16 cellular contexts compared by ENCODE assay signal in genomic region chr5:95526871-95527270, GRCh38. TPM values are rescaled to one million over a fixed set of nuclear protein-coding genes. Genes with fewer than 3 reads are reported as not detected.
DNase-seq lines count a peak whose midpoint lies in the region; ATAC-seq and TF ChIP-seq lines count a peak whose summit lies in the region.
"Had no signal": no experiment of that assay in that cellular context is flagged by ENCODE, and none has a peak within 500 bp of the region (broad histone marks: within the 10 kb centered on the region; RNA-seq: fewer than 3 reads in every experiment).

No MANE protein-coding gene starts in this region.

- no peak overlapping the region for H3K4me3 Mint-ChIP-seq in endodermal cell
- H3K4me3 Mint-ChIP-seq: CD4-positive, CD25-positive, alpha-beta regulatory T cell; GM23338; H9 had no signal

- no peak overlapping the region for H3K27ac Mint-ChIP-seq in endodermal cell
- H3K27ac Mint-ChIP-seq: GM23338, H9 had no signal

- peaks cover 57% of the 10 kb centered on the region for H3K36me3 Mint-ChIP-seq in endodermal cell (ENCODE audit: low read depth)

- H3K36me3 ChIP-seq in SJCRH30, result peaks cover 66% of the 10 kb centered on the region
- H3K36me3 ChIP-seq in endodermal cell (ENCODE audit: control insufficient read depth, insufficient read depth, low read length), result peaks cover 88% of the 10 kb centered on the region
- peaks cover 0 to 100% (median 58%) of the 10 kb centered on the region in 9 donors for H3K36me3 ChIP-seq in heart right ventricle

- H3K9ac ChIP-seq in endodermal cell (ENCODE audit: extremely low read depth, low read length, poor library complexity, severe bottlenecking), result no peak overlapping the region
- H3K9ac ChIP-seq: BLaER1 treated with 17β-estradiol and CSF1 and Interleukin-3, amounts not matched to agents 10 nM and 100 nM had no signal

- H3K9me3 ChIP-seq in SJCRH30 (replicated peaks) (no peaks in the 10 kb centered on the region), endodermal cell (ENCODE audit: control insufficient read depth, low read length) (no peaks in the 10 kb centered on the region), heart right ventricle (no peaks in the 10 kb centered on the region)
- H3K9me3 ChIP-seq: BLaER1 treated with 17β-estradiol and CSF1 and Interleukin-3, amounts not matched to agents 10 nM and 100 nM had no signal

- H3K4me1 ChIP-seq in SJCRH30, result peaks cover 14% of the 10 kb centered on the region
- H3K4me1 ChIP-seq in endodermal cell (ENCODE audit: control insufficient read depth, insufficient read depth, low read length), result no peaks in the 10 kb centered on the region
- peaks cover 0 to 7% (median 0%) of the 10 kb centered on the region in 9 donors for H3K4me1 ChIP-seq in heart right ventricle
- H3K4me1 ChIP-seq: BLaER1 treated with 17β-estradiol and CSF1 and Interleukin-3, amounts not matched to agents 10 nM and 100 nM had no signal

- ATAC-seq in GM21786 (IDR thresholded peaks at IDR 0.05; ENCODE audit: unreplicated experiment) (no peak), heart right ventricle (no peak)
- ATAC-seq: GM23338, K562 had no signal

- in situ Hi-C loops in astrocyte of the spinal cord (cut with HindIII; ENCODE audit: low sequenced_read_pairs), result no loop called here

- TF ChIP-seq CTCF in AG10803 (conservative IDR thresholded peaks at IDR 0.05; ENCODE audit: low read length) (no peak), astrocyte of the spinal cord (IDR thresholded peaks at IDR 0.05; ENCODE audit: low read depth, low read length) (no peak), endodermal cell (conservative IDR thresholded peaks at IDR 0.05) (no peak), heart right ventricle (IDR thresholded peaks at IDR 0.05) (no peak), GM20000 (IDR thresholded peaks at IDR 0.05; ENCODE audit: extremely low read depth, missing control alignments) (no peak)

- DNase-seq in AG10803 (ENCODE audit: low read depth), result peak; percentile 36
- DNase-seq in HCEC 1CT, result peak; percentile 76
- DNase-seq in SJCRH30, result no peak
- DNase-seq in astrocyte of the spinal cord (ENCODE audit: low read depth, low spot score), result peak; percentile 2
- DNase-seq in endodermal cell, result no peak
- no peak for DNase-seq in heart right ventricle
- no peak for DNase-seq in GM20000 (ENCODE audit: low spot score)
- DNase-seq: CD4-positive, CD25-positive, alpha-beta regulatory T cell; DMS 273 treated with DMSO at 0.1 percent for 48 hours; GDM1; H9 had no signal

- H3K27me3 Mint-ChIP-seq in endodermal cell (ENCODE audit: insufficient read depth), result no peaks in the 10 kb centered on the region
- H3K27me3 Mint-ChIP-seq: CD4-positive, CD25-positive, alpha-beta regulatory T cell had no signal

- intact Hi-C loops in heart right ventricle (cut with DNase I), result no loop called here

- H3K27me3 ChIP-seq in SJCRH30, result no peaks in the 10 kb centered on the region
- H3K27me3 ChIP-seq in endodermal cell (ENCODE audit: control insufficient read depth, insufficient read depth, low read length, poor library complexity, severe bottlenecking), result no peaks in the 10 kb centered on the region
- no peaks in the 10 kb centered on the region for H3K27me3 ChIP-seq in heart right ventricle
- H3K27me3 ChIP-seq: BLaER1 treated with 17β-estradiol and CSF1 and Interleukin-3, amounts not matched to agents 10 nM and 100 nM had no signal

- H3K27ac ChIP-seq in SJCRH30 (peak overlapping the region; percentile 29; the same call in 1 of the 2 replicates), endodermal cell (ENCODE audit: low read depth, low read length) (no peak overlapping the region), heart right ventricle (no peak overlapping the region)
- H3K27ac ChIP-seq: 22Rv1; BLaER1 treated with 17β-estradiol and CSF1 and Interleukin-3, amounts not matched to agents 10 nM and 100 nM had no signal

- 90 to 100% methylated on average over 1 to 2 of the region's 2 CpGs for WGBS in endodermal cell (ENCODE audit: insufficient coverage in 1 of 2, insufficient read length in 1 of 2), 2 experiments
- WGBS in heart right ventricle, 2 donors, result 95 to 96% methylated on average over 2 of the region's 2 CpGs

- no peaks in the 10 kb centered on the region for H3K9me3 Mint-ChIP-seq in endodermal cell
- H3K9me3 Mint-ChIP-seq: CD4-positive, CD25-positive, alpha-beta regulatory T cell; GM23338; H9 had no signal

- H3K4me3 ChIP-seq in AG10803 (ENCODE audit: low read length) (no peak overlapping the region), SJCRH30 (no peak overlapping the region), astrocyte of the spinal cord (ENCODE audit: low read depth, low read length) (no peak overlapping the region), endodermal cell (ENCODE audit: low read length) (no peak overlapping the region), heart right ventricle (no peak overlapping the region)
- H3K4me3 ChIP-seq: BLaER1 treated with 17β-estradiol and CSF1 and Interleukin-3, amounts not matched to agents 10 nM and 100 nM; GM23338; K562 had no signal

- peaks cover 1% of the 10 kb centered on the region for H3K4me1 Mint-ChIP-seq in endodermal cell

RNA-seq across cellular contexts. Expression of gene SKIC3, which starts 27.9 kb away (rescaled TPM):
- 65.4 and 71.6 TPM in 2 replicates for total RNA-seq in SJCRH30 (2014; rRNA removed; shearing (Covaris generic))
- total RNA-seq in endodermal cell (10 to 100 TPM; 83.2 to 89.3 TPM), heart right ventricle (10 to 100 TPM; 53.5 to 74.9 (median 68.6) TPM)
- 64.0 TPM for polyA plus RNA-seq in endodermal cell (2013, experiment 1 of 2)
- polyA plus RNA-seq in endodermal cell (2013, experiment 2 of 2), result 62.4 TPM
- 10 to 100 TPM; 15.3 to 16.7 TPM for polyA plus RNA-seq in heart right ventricle

RNA-seq across cellular contexts. Expression of gene ARSK, which starts 28.0 kb away (rescaled TPM):
- 13.8 and 15.7 TPM in 2 replicates for total RNA-seq in SJCRH30 (2014; rRNA removed; shearing (Covaris generic))
- total RNA-seq in endodermal cell (10 to 100 TPM; 11.7 to 13.5 TPM), heart right ventricle (1 to 10 TPM; 2.6 to 6.3 (median 3.8) TPM)
- polyA plus RNA-seq in endodermal cell (2013, experiment 1 of 2), result 10.9 TPM
- polyA plus RNA-seq in endodermal cell (2013, experiment 2 of 2), result 11.0 TPM
- polyA plus RNA-seq in heart right ventricle, result 1 to 10 TPM; 2.4 to 2.5 TPM

Comparison
In these comparisons a context has a peak if more than half of its experiments do, and no peak if none do; other contexts are left out.
1. DNase-seq: peak in AG10803 (single experiment), HCEC 1CT (single experiment) and astrocyte of the spinal cord (single experiment); none in SJCRH30 (0 of 2), endodermal cell (single experiment), heart right ventricle (0 of 2) and GM20000 (single experiment).